Comparison of ENCODE assay signal across 19 cellular contexts in the genomic region with DNA sequence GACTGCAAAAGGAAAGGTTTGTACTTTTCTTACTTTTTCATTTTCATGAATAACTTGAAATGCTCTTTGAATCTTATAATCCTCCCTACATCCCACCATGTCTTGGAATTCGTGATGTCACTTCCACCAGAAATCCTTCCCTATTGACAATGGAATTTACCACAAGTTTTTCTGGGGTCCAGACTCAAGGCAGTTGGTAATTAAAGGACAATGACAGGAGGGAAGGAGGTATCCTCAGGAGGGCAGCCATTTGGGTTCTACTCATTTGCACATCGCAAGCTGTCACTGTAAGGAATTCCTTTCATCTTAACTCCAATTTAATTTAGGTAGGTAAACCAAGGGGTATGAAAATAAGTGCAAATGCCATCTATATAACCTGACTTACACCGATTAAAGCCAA. TPM values are rescaled to one million over a fixed set of nuclear protein-coding genes. Genes with fewer than 3 reads are reported as not detected.
DNase-seq lines count a peak whose midpoint lies in the region; ATAC-seq and TF ChIP-seq lines count a peak whose summit lies in the region.
"Had no signal": no experiment of that assay in that cellular context is flagged by ENCODE, and none has a peak within 500 bp of the region (broad histone marks: within the 10 kb centered on the region; RNA-seq: fewer than 3 reads in every experiment).

No MANE protein-coding gene starts in this region.

- TF ChIP-seq CTCF in Panc1 (IDR thresholded peaks at IDR 0.05) (no peak), osteoblast (IDR thresholded peaks at IDR 0.05; ENCODE audit: extremely low read depth, low read depth, low read length) (no peak), CD14-positive monocyte (IDR thresholded peaks at IDR 0.05) (no peak), WERI-Rb-1 (IDR thresholded peaks at IDR 0.05; ENCODE audit: low read depth, low read length) (no peak)

- peak overlapping the region; percentile 58 for H2AFZ ChIP-seq in ACC112 (ENCODE audit: low read length, unreplicated experiment)
- no peak overlapping the region for H2AFZ ChIP-seq in osteoblast (ENCODE audit: low read length)

- CTCF ChIA-PET in Panc1 (lab: Charles Lee), result no interaction called here

- POLR2A ChIA-PET in Panc1 (lab: Charles Lee), result no interaction called here

- H3K4me3 Mint-ChIP-seq in CD14-positive monocyte, result no peak overlapping the region
- H3K4me3 Mint-ChIP-seq: memory B cell had no signal

- H3K9me3 Mint-ChIP-seq in CD14-positive monocyte, result no peaks in the 10 kb centered on the region
- H3K9me3 Mint-ChIP-seq: memory B cell had no signal

- ATAC-seq in Panc1 (no peak), HG02588 (IDR thresholded peaks at IDR 0.05; ENCODE audit: unreplicated experiment) (no peak), GM21360 (IDR thresholded peaks at IDR 0.05; ENCODE audit: unreplicated experiment) (no peak)
- ATAC-seq: GM12878, HCT116, upper lobe of right lung had no signal

- no peak overlapping the region for H3K4me2 ChIP-seq in osteoblast (ENCODE audit: insufficient read depth, low read length)

- peak overlapping the region; percentile 27 for H3K4me3 ChIP-seq in ACC112 (ENCODE audit: low read depth, low read length)
- no peak overlapping the region for H3K4me3 ChIP-seq in Panc1 (ENCODE audit: low read depth in 2 of 2, low read length in 2 of 2)
- no peak overlapping the region for H3K4me3 ChIP-seq in osteoblast (ENCODE audit: insufficient read depth, low read length)
- no peak overlapping the region for H3K4me3 ChIP-seq in WERI-Rb-1 (ENCODE audit: low read depth, low read length)
- H3K4me3 ChIP-seq: GM12878, upper lobe of right lung had no signal

- in situ Hi-C loops in Panc1 (cut with HindIII; ENCODE audit: low pct_unique_long_range_greater_than_20kb, low sequenced_read_pairs), result no loop called here

- H3K27ac ChIP-seq in ACC112 (ENCODE audit: low read depth, low read length) (peak overlapping the region; percentile 70), Panc1 (ENCODE audit: low read length) (peak overlapping the region; percentile 31; the same call in 1 of the 2 replicates), osteoblast (ENCODE audit: low read depth, low read length) (no peak overlapping the region), WERI-Rb-1 (no peak overlapping the region)

- H3K4me1 Mint-ChIP-seq in CD14-positive monocyte, result peaks cover 23% of the 10 kb centered on the region

- peaks cover 26% of the 10 kb centered on the region for H3K4me1 ChIP-seq in ACC112 (ENCODE audit: control insufficient read depth, insufficient read depth, low read length, unreplicated experiment)
- no peaks in the 10 kb centered on the region for H3K4me1 ChIP-seq in Panc1 (ENCODE audit: control insufficient read depth, insufficient read depth, low read length)
- no peaks in the 10 kb centered on the region for H3K4me1 ChIP-seq in osteoblast (ENCODE audit: insufficient read depth, low read length)

- no peaks in the 10 kb centered on the region for H3K27me3 Mint-ChIP-seq in CD14-positive monocyte (ENCODE audit: low read depth in 3 of 3)
- H3K27me3 Mint-ChIP-seq: memory B cell had no signal

- H3K27ac Mint-ChIP-seq in CD14-positive monocyte, result no peak overlapping the region
- H3K27ac Mint-ChIP-seq: memory B cell had no signal

- no peaks in the 10 kb centered on the region for H3K27me3 ChIP-seq in ACC112 (ENCODE audit: insufficient read depth, low read length)
- H3K27me3 ChIP-seq in Panc1 (ENCODE audit: control insufficient read depth, insufficient read depth, low read length), result no peaks in the 10 kb centered on the region
- no peaks in the 10 kb centered on the region for H3K27me3 ChIP-seq in osteoblast (ENCODE audit: insufficient read depth, low read length)
- H3K27me3 ChIP-seq in WERI-Rb-1 (ENCODE audit: insufficient read depth, low read depth, severe bottlenecking), result no peaks in the 10 kb centered on the region
- H3K27me3 ChIP-seq: neutrophil, upper lobe of right lung had no signal

- intact Hi-C loops in Panc1 (cut with micrococcal nuclease; ENCODE audit: unreplicated experiment), result no loop called here
- intact Hi-C loops in CD14-positive monocyte (cut with micrococcal nuclease), result no loop called here

- no peaks in the 10 kb centered on the region for H3K36me3 Mint-ChIP-seq in CD14-positive monocyte
- H3K36me3 Mint-ChIP-seq: memory B cell had no signal

- BruUV-seq in Panc1 (replicated peaks; lab: Mats Ljungman, UMichigan), result no TSS peak

- H3K36me3 ChIP-seq in ACC112 (ENCODE audit: insufficient read depth, low read length), result no peaks in the 10 kb centered on the region
- H3K36me3 ChIP-seq in Panc1 (ENCODE audit: control insufficient read depth, insufficient read depth, low read length), result no peaks in the 10 kb centered on the region
- peaks cover 5% of the 10 kb centered on the region for H3K36me3 ChIP-seq in osteoblast (ENCODE audit: insufficient read depth, low read length)
- H3K36me3 ChIP-seq in WERI-Rb-1, result no peaks in the 10 kb centered on the region
- H3K36me3 ChIP-seq: neutrophil, upper lobe of right lung had no signal

- H3K79me2 ChIP-seq in ACC112 (ENCODE audit: control insufficient read depth, insufficient read depth, low read length, unreplicated experiment) (no peaks in the 10 kb centered on the region), osteoblast (ENCODE audit: insufficient read depth, low read length) (no peaks in the 10 kb centered on the region)

- no peaks in the 10 kb centered on the region for H3K9me3 ChIP-seq in Panc1 (ENCODE audit: control insufficient read depth, insufficient read depth, low read depth, low read length)
- H3K9me3 ChIP-seq in osteoblast (ENCODE audit: low read depth, low read length), result no peaks in the 10 kb centered on the region
- no peaks in the 10 kb centered on the region for H3K9me3 ChIP-seq in WERI-Rb-1 (ENCODE audit: severe bottlenecking)
- H3K9me3 ChIP-seq: neutrophil, upper lobe of right lung had no signal

- no peak for DNase-seq in Panc1 (ENCODE audit: low read depth, low spot score)
- DNase-seq in fibroblast of peridontal ligament (ENCODE audit: extremely low read depth), result peak; percentile 34
- DNase-seq in osteoblast (ENCODE audit: insufficient read length, low spot score, missing footprints), result peak; percentile 21
- DNase-seq in CD14-positive monocyte (ENCODE audit: low spot score), result no peak
- DNase-seq in WERI-Rb-1, result no peak
- DNase-seq: activated CD8-positive, alpha-beta memory T cell treated with anti-CD3 and anti-CD28 coated beads for 24 hours; dermis blood vessel endothelial cell; KBM-7; NCI-H1048; NCI-H2107; NCI-H526 treated with DMSO at 0.1 percent for 48 hours; upper lobe of right lung had no signal

- H4K20me1 ChIP-seq in osteoblast (ENCODE audit: insufficient read depth, low read length), result no peaks in the 10 kb centered on the region

RNA-seq across cellular contexts. Expression of gene LRRC17, which starts 21.9 kb away (rescaled TPM):
- total RNA-seq in Panc1 (2021; ENCODE audit: unreplicated experiment) (0.39 TPM), osteoblast (12.3 and 14.4 TPM in 2 replicates)
- not detected for polyA plus RNA-seq in Panc1 (2012; ENCODE audit: insufficient read length)
- not detected for polyA plus RNA-seq in CD14-positive monocyte

Comparison
In these comparisons a context has a peak if more than half of its experiments do, and no peak if none do; other contexts are left out.
1. H3K27ac ChIP-seq: peak in ACC112 (single experiment) and Panc1 (single experiment); none in osteoblast (single experiment) and WERI-Rb-1 (single experiment).
2. DNase-seq: peak in fibroblast of peridontal ligament (single experiment) and osteoblast (single experiment); none in Panc1 (single experiment), CD14-positive monocyte (single experiment) and WERI-Rb-1 (single experiment).